In the genomic region with DNA sequence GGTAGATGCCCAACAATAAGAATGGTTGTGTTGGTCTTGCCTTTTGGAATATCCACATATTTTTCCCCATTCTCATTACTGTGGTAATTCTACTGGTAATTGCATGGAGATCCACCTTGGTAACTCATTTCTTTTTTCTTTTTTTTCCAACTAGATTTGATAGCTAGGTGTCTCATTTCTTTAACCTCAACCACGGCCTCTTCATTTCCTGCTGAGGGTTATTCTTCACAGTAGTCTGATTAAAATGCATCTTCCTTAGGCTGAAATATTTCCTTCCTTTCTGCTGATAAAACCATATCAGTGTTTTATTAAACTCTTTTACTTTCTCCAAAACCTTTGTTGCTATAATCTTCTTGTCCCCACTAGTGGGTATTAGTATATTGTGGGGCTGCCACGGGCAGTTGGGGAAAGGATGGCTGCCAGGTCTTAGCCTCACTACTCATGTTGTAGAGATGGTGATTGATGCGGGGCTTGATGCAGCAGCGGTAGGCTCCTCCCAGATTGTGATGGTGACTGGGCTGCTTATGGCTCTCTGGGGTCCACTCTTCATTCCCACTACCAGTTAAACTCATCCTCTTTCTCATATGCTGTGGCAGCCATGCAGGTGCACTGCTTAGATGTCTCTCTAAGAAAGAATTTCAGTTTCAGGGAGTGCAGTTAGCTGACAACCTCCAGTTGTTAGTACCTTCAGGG, we compare ENCODE assay signal across 12 cellular contexts. TPM values are rescaled to one million over a fixed set of nuclear protein-coding genes. Genes with fewer than 3 reads are reported as not detected.
A peak's percentile ranks its signal among the peaks of the same experiment; 100 is the strongest.
DNase-seq lines count a peak whose midpoint lies in the region; ATAC-seq, FAIRE-seq and TF ChIP-seq lines count a peak whose summit lies in the region.
"Had no signal": no experiment of that assay in that cellular context is flagged by ENCODE, and none has a peak within 500 bp of the region (broad histone marks: within the 10 kb centered on the region; RNA-seq: fewer than 3 reads in every experiment).

No MANE protein-coding gene starts in this region.

- no peak for TF ChIP-seq CTCF in vagina (IDR thresholded peaks at IDR 0.05)

- H3K27me3 ChIP-seq in vagina: no peaks in the 10 kb centered on the region
- H3K27me3 ChIP-seq: spleen, testis had no signal

- peak; percentile 78 for ATAC-seq in GM18858 (IDR thresholded peaks at IDR 0.05; ENCODE audit: unreplicated experiment)
- peak; percentile 82 for ATAC-seq in GM21528 (IDR thresholded peaks at IDR 0.05; ENCODE audit: low FRiP score, unreplicated experiment)
- peak; percentile 53 for ATAC-seq in HG03439 (IDR thresholded peaks at IDR 0.05; ENCODE audit: unreplicated experiment)
- peak; percentile 71 for ATAC-seq in effector memory CD8-positive, alpha-beta T cell (replicated peaks)

- FAIRE-seq in GM12892 (lab: Jason Lieb, UNC): no peak

- no peak overlapping the region for H3K27ac ChIP-seq in vagina
- H3K27ac ChIP-seq: testis had no signal

- peak overlapping the region; percentile 65 to 93 for H3K27ac Mint-ChIP-seq in effector memory CD8-positive, alpha-beta T cell

- TF ChIP-seq POLR2A in vagina (IDR thresholded peaks at IDR 0.05): no peak
- TF ChIP-seq POLR2A in GM12892 (IDR thresholded peaks at IDR 0.05; ENCODE audit: low read depth, low read length): no peak

- no peaks in the 10 kb centered on the region for H3K27me3 Mint-ChIP-seq in effector memory CD8-positive, alpha-beta T cell

- H3K36me3 Mint-ChIP-seq in effector memory CD8-positive, alpha-beta T cell (ENCODE audit: insufficient read depth): peaks cover 8% of the 10 kb centered on the region

- H3K36me3 ChIP-seq in vagina: no peaks in the 10 kb centered on the region
- H3K36me3 ChIP-seq: spleen had no signal

- no peaks in the 10 kb centered on the region for H3K9me3 Mint-ChIP-seq in effector memory CD8-positive, alpha-beta T cell

- H3K4me3 Mint-ChIP-seq in effector memory CD8-positive, alpha-beta T cell: peak overlapping the region; percentile 68 to 78

- H3K4me3 ChIP-seq in vagina: no peak overlapping the region
- H3K4me3 ChIP-seq: lung, spleen, testis had no signal

- no peak for DNase-seq in effector memory CD8-positive, alpha-beta T cell
- DNase-seq in vagina (ENCODE audit: extremely low spot score in 2 of 2) (no peak), SKM-1 (lab: John Stamatoyannopoulos, UW; ENCODE audit: unreplicated experiment) (no peak), NCI-H1694 (lab: John Stamatoyannopoulos, UW) (no peak), GM12892 (ENCODE audit: insufficient read length) (no peak)
- DNase-seq: SK-N-SH, spleen, testis had no signal

- peaks cover 37 to 54% of the 10 kb centered on the region in 2 donors for H3K4me1 Mint-ChIP-seq in effector memory CD8-positive, alpha-beta T cell (ENCODE audit: low read depth in 2 of 2)

- no peaks in the 10 kb centered on the region for H3K4me1 ChIP-seq in vagina
- H3K4me1 ChIP-seq: testis had no signal

- H3K9me3 ChIP-seq in vagina: no peaks in the 10 kb centered on the region
- H3K9me3 ChIP-seq: SK-N-SH, spleen, testis had no signal

- intact Hi-C loops in vagina (cut with DNase I): no loop called here

RNA-seq across cellular contexts. Expression of a gene that starts 35.9 kb away (rescaled TPM):
- total RNA-seq in vagina: 30.2 TPM
- 67.4 TPM for polyA plus RNA-seq in GM12892 (2012; ENCODE audit: missing spikeins)
